Comparison of ENCODE assay signal across 24 cellular contexts in genomic region chr1:7113136-7113535, GRCh38.
"Had no signal": no experiment of that assay in that cellular context is flagged by ENCODE, and none has a peak within 500 bp of the region (broad histone marks: within the 10 kb centered on the region; RNA-seq: fewer than 3 reads in every experiment).

No MANE protein-coding gene starts in this region.

- H3K36me3 ChIP-seq: stomach, suprapubic skin, thoracic aorta, thyroid gland, tibial artery, tibial nerve, transverse colon, upper lobe of left lung, upper lobe of right lung, uterus, vagina had no signal

- H3K4me1 ChIP-seq: stomach, testis, thyroid gland, transverse colon, upper lobe of left lung, upper lobe of right lung, uterus, vagina had no signal

- H3K27ac ChIP-seq: stomach, suprapubic skin, testis, thoracic aorta, thyroid gland, tibial artery, tibial nerve, transverse colon, upper lobe of left lung, upper lobe of right lung, uterus, vagina had no signal

- H3K9me3 ChIP-seq: suprapubic skin, testis, thoracic aorta, thyroid gland, transverse colon, upper lobe of left lung, upper lobe of right lung, uterus, vagina had no signal

- DNase-seq: stimulated activated CD4-positive, alpha-beta T cell treated with anti-CD3 and anti-CD28 coated beads, Interleukin-2, amount 100 ng/mL, for 48 hours; stimulated activated CD4-positive, alpha-beta T cell treated with anti-CD3 and anti-CD28 coated beads, Interleukin-4, amount 100 ng/mL, for 1 hour; stimulated activated CD4-positive, alpha-beta T cell treated with anti-CD3 and anti-CD28 coated beads, Interleukin-4, amount 100 ng/mL, for 24 hours; stimulated activated CD4-positive, alpha-beta T cell treated with anti-CD3 and anti-CD28 coated beads, Interleukin-4, amount 100 ng/mL, for 4 hours; stimulated activated CD8-positive, alpha-beta memory T cell treated with anti-CD3 and anti-CD28 coated beads, Interleukin-4, amount 100 ng/mL, for 48 hours; stimulated activated naive B cell treated with anti-CD40 and anti-IgM and Interleukin-4, amounts not matched to agents 10 μg/mL and 1 μg/mL and 100 μg/mL, for 72 hours; stimulated activated naive CD4-positive, alpha-beta T cell; stimulated activated naive CD4-positive, alpha-beta T cell treated with Interleukin-2 at 50 U/mL for 16 hours; stimulated activated naive CD8-positive, alpha-beta T cell treated with anti-CD3 and anti-CD28 coated beads, Interleukin-15, amount 100 ng/mL, for 72 hours; stimulated activated naive CD8-positive, alpha-beta T cell treated with anti-CD3 and anti-CD28 coated beads, Interleukin-15, Interleukin-2, amounts not matched to agents 100 U/mL and 50 U/mL, for 24 hours; stomach; substantia nigra; testis; thyroid gland; tibial artery; transverse colon; trophoblast cell; upper lobe of left lung; upper lobe of right lung; uterus had no signal

- H3K27me3 ChIP-seq: testis, thyroid gland, tibial nerve, transverse colon, upper lobe of left lung, uterus, vagina had no signal

- H3K4me3 ChIP-seq: stomach, suprapubic skin, testis, thoracic aorta, thyroid gland, tibial artery, tibial nerve, transverse colon, upper lobe of left lung, upper lobe of right lung, uterus, vagina had no signal
